In genomic region chr2:96800762-96801463, GRCh38 we compare ENCODE assay signal across 9 cellular contexts. TPM values are rescaled to one million over a fixed set of nuclear protein-coding genes. Genes with fewer than 3 reads are reported as not detected.
A peak's percentile ranks its signal among the peaks of the same experiment; 100 is the strongest.
DNase-seq lines count a peak whose midpoint lies in the region; TF ChIP-seq lines count a peak whose summit lies in the region.
"Had no signal": no experiment of that assay in that cellular context is flagged by ENCODE, and none has a peak within 500 bp of the region (broad histone marks: within the 10 kb centered on the region; RNA-seq: fewer than 3 reads in every experiment).

No MANE protein-coding gene starts in this region.

- no peak overlapping the region for H3K9ac ChIP-seq in smooth muscle cell (ENCODE audit: low read depth)

- H3K9me3 ChIP-seq in ascending aorta: no peaks in the 10 kb centered on the region
- H3K9me3 ChIP-seq in smooth muscle cell (replicated peaks; ENCODE audit: low read depth): no peaks in the 10 kb centered on the region

- H3K4me3 ChIP-seq in ascending aorta: no peak overlapping the region
- no peak overlapping the region for H3K4me3 ChIP-seq in smooth muscle cell

- H4K20me1 ChIP-seq in smooth muscle cell (ENCODE audit: low read depth): no peaks in the 10 kb centered on the region

- no peaks in the 10 kb centered on the region for H3K27me3 Mint-ChIP-seq in T-helper 2 cell treated with Interferon-gamma antibody and Interleukin-4, amounts not matched to agents 5 μg/mL and 100 μg/mL, for 36 hours (ENCODE audit: low read depth)
- H3K27me3 Mint-ChIP-seq: dendritic cell treated with granulocyte-macrophage colony-stimulating factor and Interleukin-4, amounts not matched to agents 40 ng/mL and 50 ng/mL, for 4 days had no signal

- H3K79me2 ChIP-seq in smooth muscle cell (ENCODE audit: low read depth): no peaks in the 10 kb centered on the region

- H3K27ac ChIP-seq in ascending aorta: no peak overlapping the region
- H3K27ac ChIP-seq in smooth muscle cell (ENCODE audit: low read depth): no peak overlapping the region

- peaks cover 0 to 4% of the 10 kb centered on the region in 2 donors for H3K4me1 ChIP-seq in ascending aorta
- H3K4me1 ChIP-seq in smooth muscle cell (ENCODE audit: low read depth): peaks cover 3% of the 10 kb centered on the region

- H3K9me3 Mint-ChIP-seq in T-helper 2 cell treated with Interferon-gamma antibody and Interleukin-4, amounts not matched to agents 5 μg/mL and 100 μg/mL, for 36 hours: no peaks in the 10 kb centered on the region
- H3K9me3 Mint-ChIP-seq: dendritic cell treated with granulocyte-macrophage colony-stimulating factor and Interleukin-4, amounts not matched to agents 40 ng/mL and 50 ng/mL, for 4 days had no signal

- intact Hi-C loops in ascending aorta (cut with DNase I): loop anchor here (5.0 kb wide), 2 partner anchors 39 to 64 kb away; partner anchors contain the start of gene CNNM4

- DNase-seq in DMS153 (lab: John Stamatoyannopoulos, UW): peak; percentile 21
- DNase-seq in GM20000 (ENCODE audit: low spot score): peak; percentile 91
- DNase-seq in KBM-7: peak; percentile 63
- DNase-seq in T-helper 2 cell treated with Interferon-gamma antibody and Interleukin-4, amounts not matched to agents 5 μg/mL and 100 μg/mL, for 36 hours (ENCODE audit: low spot score): peak; percentile 57
- peak in 1 of 2 donors; percentile 80 for DNase-seq in ascending aorta (ENCODE audit: low spot score in 2 of 2)
- peak in 39 of 51 donors; percentile 15 to 76 (median 45) for DNase-seq in hypothalamus (lab: John Stamatoyannopoulos, UW)
- DNase-seq in smooth muscle cell (lab: John Stamatoyannopoulos, UW; ENCODE audit: unreplicated experiment): no peak
- DNase-seq in NOMO-1 treated with dmso at 0.1 percent for 144 hours (lab: John Stamatoyannopoulos, UW; ENCODE audit: unreplicated experiment): no peak

- H3K4me1 Mint-ChIP-seq in T-helper 2 cell treated with Interferon-gamma antibody and Interleukin-4, amounts not matched to agents 5 μg/mL and 100 μg/mL, for 36 hours (ENCODE audit: low read depth): no peaks in the 10 kb centered on the region

- H3K4me2 ChIP-seq in smooth muscle cell: no peak overlapping the region

- H3K27me3 ChIP-seq in ascending aorta (no peaks in the 10 kb centered on the region), smooth muscle cell (ENCODE audit: low read depth) (no peaks in the 10 kb centered on the region)

- H3F3A ChIP-seq in smooth muscle cell (ENCODE audit: low read depth): no peaks in the 10 kb centered on the region

- in situ Hi-C loops in KBM-7 (cut with MboI; ENCODE audit: low pct_unique_long_range_greater_than_20kb, low sequenced_read_pairs): no loop called here

- 70% methylated on average over 17 of the region's 17 CpGs for WGBS in smooth muscle cell (ENCODE audit: low lambda C conversion rate)

- no peak overlapping the region for H3K4me3 Mint-ChIP-seq in T-helper 2 cell treated with Interferon-gamma antibody and Interleukin-4, amounts not matched to agents 5 μg/mL and 100 μg/mL, for 36 hours
- H3K4me3 Mint-ChIP-seq: dendritic cell treated with granulocyte-macrophage colony-stimulating factor and Interleukin-4, amounts not matched to agents 40 ng/mL and 50 ng/mL, for 4 days had no signal

- peaks cover 3% of the 10 kb centered on the region for H3K36me3 Mint-ChIP-seq in T-helper 2 cell treated with Interferon-gamma antibody and Interleukin-4, amounts not matched to agents 5 μg/mL and 100 μg/mL, for 36 hours (ENCODE audit: low read depth)

- no peak overlapping the region for H2AFZ ChIP-seq in smooth muscle cell (ENCODE audit: low read depth)

- no peak overlapping the region for H3K27ac Mint-ChIP-seq in T-helper 2 cell treated with Interferon-gamma antibody and Interleukin-4, amounts not matched to agents 5 μg/mL and 100 μg/mL, for 36 hours
- H3K27ac Mint-ChIP-seq: dendritic cell treated with granulocyte-macrophage colony-stimulating factor and Interleukin-4, amounts not matched to agents 40 ng/mL and 50 ng/mL, for 4 days had no signal

- peaks cover 20 to 36% of the 10 kb centered on the region in 2 donors for H3K36me3 ChIP-seq in ascending aorta
- no peaks in the 10 kb centered on the region for H3K36me3 ChIP-seq in smooth muscle cell (ENCODE audit: low read depth)

- TF ChIP-seq CTCF in GM20000 (IDR thresholded peaks at IDR 0.05; ENCODE audit: extremely low read depth, missing control alignments) (peak; percentile 92), ascending aorta (IDR thresholded peaks at IDR 0.05) (peak; percentile 77 to 89 (median 88)), smooth muscle cell (IDR thresholded peaks at IDR 0.05; ENCODE audit: borderline replicate concordance, insufficient read depth, poor library complexity, severe bottlenecking) (peak; percentile 58)

RNA-seq across cellular contexts. Expression of gene CNNM3, which starts 15.2 kb away (rescaled TPM):
- total RNA-seq in ascending aorta: 24.5 TPM
- 2.4 and 3.2 TPM in 2 replicates for total RNA-seq in smooth muscle cell
- polyA plus RNA-seq in smooth muscle cell: 4.8 and 5.5 TPM in 2 replicates

RNA-seq across cellular contexts. Expression of gene CNNM4, which starts 40.2 kb away (rescaled TPM):
- 2.7 TPM for total RNA-seq in ascending aorta
- total RNA-seq in smooth muscle cell: 4.4 and 7.2 TPM in 2 replicates
- 9.3 and 10.1 TPM in 2 replicates for polyA plus RNA-seq in smooth muscle cell

RNA-seq across cellular contexts. Expression of gene ANKRD23, which starts 42.9 kb away (rescaled TPM):
- total RNA-seq in ascending aorta: 4.0 TPM
- total RNA-seq in smooth muscle cell: 1.6 and 5.6 TPM in 2 replicates
- 1.7 and 3.5 TPM in 2 replicates for polyA plus RNA-seq in smooth muscle cell

RNA-seq across cellular contexts. Expression of gene ANKRD39, which starts 56.9 kb away (rescaled TPM):
- 2.3 TPM for total RNA-seq in ascending aorta
- 7.9 and 9.6 TPM in 2 replicates for total RNA-seq in smooth muscle cell
- 16.5 and 19.1 TPM in 2 replicates for polyA plus RNA-seq in smooth muscle cell

Comparison
In these comparisons a context has a peak if more than half of its experiments do, and no peak if none do; other contexts are left out.
1. DNase-seq: peak in DMS153 (single experiment), GM20000 (single experiment), KBM-7 (single experiment), T-helper 2 cell treated with Interferon-gamma antibody and Interleukin-4, amounts not matched to agents 5 μg/mL and 100 μg/mL, for 36 hours (single experiment) and hypothalamus (39 of 51); none in smooth muscle cell (single experiment) and NOMO-1 treated with dmso at 0.1 percent for 144 hours (single experiment).
2. Peak in every context shown above with its lines, with median percentiles within 50 percentile points of each other: CTCF ChIP-seq.